In genomic region chr11:46390331-46391171, GRCh38 we compare ENCODE assay signal across 11 cellular contexts. TPM values are rescaled to one million over a fixed set of nuclear protein-coding genes. Genes with fewer than 3 reads are reported as not detected.
DNase-seq lines count a peak whose midpoint lies in the region; ATAC-seq and TF ChIP-seq lines count a peak whose summit lies in the region.
"Had no signal": no experiment of that assay in that cellular context is flagged by ENCODE, and none has a peak within 500 bp of the region (broad histone marks: within the 10 kb centered on the region; RNA-seq: fewer than 3 reads in every experiment).

No MANE protein-coding gene starts in this region.

- H3K4me1 ChIP-seq in Panc1 (ENCODE audit: control insufficient read depth, insufficient read depth, low read length) (peaks cover 17% of the 10 kb centered on the region), smooth muscle cell (ENCODE audit: low read depth) (peaks cover 19% of the 10 kb centered on the region), transverse colon (peaks cover 6 to 40% (median 40%) of the 10 kb centered on the region in 4 donors)

- no peak for DNase-seq in activated CD4-positive, alpha-beta T cell treated with anti-CD3 and anti-CD28 coated beads, Interleukin-2, amount 10 ng/mL, durations not matched to agents 7 days and 5 days
- no peak for DNase-seq in activated CD4-positive, alpha-beta T cell treated with anti-CD3 and anti-CD28 coated beads for 48 hours
- DNase-seq in Panc1 (ENCODE audit: low read depth, low spot score) (no peak), epithelial cell of proximal tubule (ENCODE audit: low read depth) (no peak), smooth muscle cell (lab: John Stamatoyannopoulos, UW; ENCODE audit: unreplicated experiment) (no peak), transverse colon (no peak), HPDE6-E6E7 (ENCODE audit: extremely low spot score) (no peak)

- CTCF ChIA-PET in activated CD4-positive, alpha-beta T cell treated with anti-CD3 and anti-CD28 coated beads, Interleukin-2, amount 10 ng/mL, durations not matched to agents 7 days and 5 days (lab: Charles Lee), result interaction anchor here (0.7 to 1.9 kb wide), 8 partner anchors 11 to 152 kb away, joined by 3 to 7 read pairs (median 3); no protein-coding TSS in a partner anchor
- CTCF ChIA-PET in Panc1 (lab: Charles Lee), result interaction anchor here (0.6 to 1.9 kb wide), 3 partner anchors 25 to 139 kb away, joined by 3 to 8 read pairs (median 5); no protein-coding TSS in a partner anchor

- no peak for TF ChIP-seq POLR2A in transverse colon (IDR thresholded peaks at IDR 0.05)

- H3K79me2 ChIP-seq in smooth muscle cell (ENCODE audit: low read depth), result no peaks in the 10 kb centered on the region

- intact Hi-C loops in Panc1 (cut with micrococcal nuclease; ENCODE audit: unreplicated experiment), result no loop called here
- intact Hi-C loops in transverse colon (cut with DNase I; ENCODE audit: low total_unique reads), result loop anchor here (10.0 kb wide), 1 partner anchor 144 kb away; no protein-coding TSS in a partner anchor

- H3K4me2 ChIP-seq in smooth muscle cell, result peak overlapping the region; percentile 91

- H3K4me1 Mint-ChIP-seq in activated CD4-positive, alpha-beta T cell treated with anti-CD3 and anti-CD28 coated beads, Interleukin-2, amount 10 ng/mL, durations not matched to agents 7 days and 5 days, result peaks cover 25% of the 10 kb centered on the region

- no peaks in the 10 kb centered on the region for H3K36me3 ChIP-seq in Panc1 (ENCODE audit: control insufficient read depth, insufficient read depth, low read length)
- H3K36me3 ChIP-seq in smooth muscle cell (ENCODE audit: low read depth), result no peaks in the 10 kb centered on the region
- H3K36me3 ChIP-seq in transverse colon, result no peaks in the 10 kb centered on the region
- H3K36me3 ChIP-seq: ascending aorta, right lobe of liver had no signal

- no peaks in the 10 kb centered on the region for H3F3A ChIP-seq in smooth muscle cell (ENCODE audit: low read depth)

- no TSS peak for BruUV-seq in Panc1 (replicated peaks; lab: Mats Ljungman, UMichigan)

- POLR2A ChIA-PET in activated CD4-positive, alpha-beta T cell treated with anti-CD3 and anti-CD28 coated beads, Interleukin-2, amount 10 ng/mL, durations not matched to agents 7 days and 5 days (lab: Charles Lee), result no interaction called here
- POLR2A ChIA-PET in Panc1 (lab: Charles Lee), result interaction anchor here (0.6 kb wide), 1 partner anchor 771 kb away, joined by 5 read pairs; no protein-coding TSS in a partner anchor

- WGBS in smooth muscle cell (ENCODE audit: low lambda C conversion rate), result 16% methylated on average over 33 of the region's 49 CpGs
- 5% methylated on average over 38 of the region's 49 CpGs; no CpG with 5 or more reads in 1 of the 2 donors for WGBS in transverse colon (ENCODE audit: low coverage in 1 of 2), 2 donors

- H3K4me3 Mint-ChIP-seq in activated CD4-positive, alpha-beta T cell treated with anti-CD3 and anti-CD28 coated beads, Interleukin-2, amount 10 ng/mL, durations not matched to agents 7 days and 5 days, result peak overlapping the region; percentile 43

- H3K27me3 ChIP-seq in Panc1 (ENCODE audit: control insufficient read depth, insufficient read depth, low read length), result peaks cover 3% of the 10 kb centered on the region; the same call in 1 of the 2 replicates
- peaks cover 34% of the 10 kb centered on the region for H3K27me3 ChIP-seq in smooth muscle cell (ENCODE audit: low read depth)
- H3K27me3 ChIP-seq in transverse colon, result peaks cover 68% of the 10 kb centered on the region

- H2AFZ ChIP-seq in smooth muscle cell (ENCODE audit: low read depth), result no peak overlapping the region

- ATAC-seq in Panc1 (no peak), GM21360 (IDR thresholded peaks at IDR 0.05; ENCODE audit: unreplicated experiment) (no peak)

- no peak for TF ChIP-seq EP300 in transverse colon (IDR thresholded peaks at IDR 0.05; ENCODE audit: low read depth)

- no peak overlapping the region for H3K9ac ChIP-seq in smooth muscle cell (ENCODE audit: low read depth)

- H3K27ac ChIP-seq in Panc1 (ENCODE audit: low read length) (no peak overlapping the region), smooth muscle cell (ENCODE audit: low read depth) (no peak overlapping the region), transverse colon (no peak overlapping the region)
- H3K27ac ChIP-seq: ascending aorta, right lobe of liver had no signal

- H3K27me3 Mint-ChIP-seq in activated CD4-positive, alpha-beta T cell treated with anti-CD3 and anti-CD28 coated beads, Interleukin-2, amount 10 ng/mL, durations not matched to agents 7 days and 5 days, result peaks cover 62% of the 10 kb centered on the region

- H4K20me1 ChIP-seq in smooth muscle cell (ENCODE audit: low read depth), result peaks cover 31% of the 10 kb centered on the region

- in situ Hi-C loops in Panc1 (cut with HindIII; ENCODE audit: low pct_unique_long_range_greater_than_20kb, low sequenced_read_pairs) (no loop called here), transverse colon (cut with MboI; ENCODE audit: low pct_ligation_motif_present in 1 of 4, low pct_unique_long_range_greater_than_20kb in 1 of 4, low sequenced_read_pairs in 3 of 4) (loop anchor here in 3 of 4 donors (10.0 to 25.0 kb wide), 2 partner anchors 144 to 147 kb away; no protein-coding TSS in a partner anchor)

- H3K9me3 ChIP-seq in Panc1 (ENCODE audit: control insufficient read depth, insufficient read depth, low read depth, low read length), result no peaks in the 10 kb centered on the region
- H3K9me3 ChIP-seq in smooth muscle cell (replicated peaks; ENCODE audit: low read depth), result no peaks in the 10 kb centered on the region
- H3K9me3 ChIP-seq in transverse colon, result no peaks in the 10 kb centered on the region
- H3K9me3 ChIP-seq: ascending aorta, right lobe of liver had no signal

- no peak overlapping the region for H3K27ac Mint-ChIP-seq in activated CD4-positive, alpha-beta T cell treated with anti-CD3 and anti-CD28 coated beads, Interleukin-2, amount 10 ng/mL, durations not matched to agents 7 days and 5 days
- H3K27ac Mint-ChIP-seq: CD14-positive monocyte had no signal

- peaks cover 2% of the 10 kb centered on the region for H3K36me3 Mint-ChIP-seq in activated CD4-positive, alpha-beta T cell treated with anti-CD3 and anti-CD28 coated beads, Interleukin-2, amount 10 ng/mL, durations not matched to agents 7 days and 5 days (ENCODE audit: low read depth)

- peak overlapping the region; percentile 49 to 70 for H3K4me3 ChIP-seq in Panc1 (ENCODE audit: low read depth in 2 of 2, low read length in 2 of 2)
- H3K4me3 ChIP-seq in epithelial cell of proximal tubule (ENCODE audit: low read depth, low read length), result peak overlapping the region; percentile 55
- peak overlapping the region; percentile 55 for H3K4me3 ChIP-seq in smooth muscle cell
- peak overlapping the region in 1 of 4 donors; percentile 52 for H3K4me3 ChIP-seq in transverse colon

- TF ChIP-seq CTCF in Panc1 (IDR thresholded peaks at IDR 0.05) (no peak), epithelial cell of proximal tubule (conservative IDR thresholded peaks at IDR 0.05; ENCODE audit: low read depth, low read length) (no peak), smooth muscle cell (IDR thresholded peaks at IDR 0.05; ENCODE audit: borderline replicate concordance, insufficient read depth, poor library complexity, severe bottlenecking) (no peak), transverse colon (IDR thresholded peaks at IDR 0.05) (no peak)

- no peaks in the 10 kb centered on the region for H3K9me3 Mint-ChIP-seq in activated CD4-positive, alpha-beta T cell treated with anti-CD3 and anti-CD28 coated beads, Interleukin-2, amount 10 ng/mL, durations not matched to agents 7 days and 5 days

RNA-seq across cellular contexts. Expression of gene CHRM4, which starts 1.0 kb away (rescaled TPM):
- under 1 TPM; 0.12 to 0.31 TPM for total RNA-seq in activated CD4-positive, alpha-beta T cell treated with anti-CD3 and anti-CD28 coated beads, Interleukin-2, amount 10 ng/mL, durations not matched to agents 7 days and 5 days
- total RNA-seq in Panc1 (2021; ENCODE audit: unreplicated experiment) (3.1 TPM), epithelial cell of proximal tubule (not detected in 2 replicates), smooth muscle cell (4.7 and 5.6 TPM in 2 replicates), transverse colon (1 to 10 TPM in 1 of 4 donors, under 1 TPM in 1, not detected in 2; 0.82 to 3.3 TPM)
- polyA plus RNA-seq in Panc1 (2012; ENCODE audit: insufficient read length), result 3.1 TPM
- polyA plus RNA-seq in smooth muscle cell, result 11.1 and 20.0 TPM in 2 replicates
- total RNA-seq: ascending aorta, right lobe of liver had no signal

RNA-seq across cellular contexts. Expression of gene MDK, which starts 9.1 kb away (rescaled TPM):
- 10 to 100 TPM in 1 of 2 experiments, 1 to 10 TPM in 1; 8.2 to 10.5 TPM for total RNA-seq in activated CD4-positive, alpha-beta T cell treated with anti-CD3 and anti-CD28 coated beads, Interleukin-2, amount 10 ng/mL, durations not matched to agents 7 days and 5 days
- 252 TPM for total RNA-seq in Panc1 (2021; ENCODE audit: unreplicated experiment)
- polyA plus RNA-seq in Panc1 (2012; ENCODE audit: insufficient read length), result 741 TPM
- total RNA-seq in epithelial cell of proximal tubule, result 345 and 604 TPM in 2 replicates
- 403 and 490 TPM in 2 replicates for total RNA-seq in smooth muscle cell
- polyA plus RNA-seq in smooth muscle cell, result 667 and 755 TPM in 2 replicates
- 100 to 1,000 TPM in 3 of 4 donors, 10 to 100 TPM in 1; 34.4 to 309 (median 180) TPM for total RNA-seq in transverse colon
- polyA plus RNA-seq: CD14-positive monocyte had no signal

RNA-seq across cellular contexts. Expression of gene DGKZ, which starts 43.3 kb away (rescaled TPM):
- total RNA-seq in activated CD4-positive, alpha-beta T cell treated with anti-CD3 and anti-CD28 coated beads, Interleukin-2, amount 10 ng/mL, durations not matched to agents 7 days and 5 days, result 100 to 1,000 TPM; 178 to 187 TPM
- 104 TPM for total RNA-seq in Panc1 (2021; ENCODE audit: unreplicated experiment)
- 172 TPM for polyA plus RNA-seq in Panc1 (2012; ENCODE audit: insufficient read length)
- total RNA-seq in epithelial cell of proximal tubule, result 41.1 and 82.2 TPM in 2 replicates
- 32.2 and 42.1 TPM in 2 replicates for total RNA-seq in smooth muscle cell
- 30.7 and 52.0 TPM in 2 replicates for polyA plus RNA-seq in smooth muscle cell
- 100 to 1,000 TPM in 1 of 4 donors, 10 to 100 TPM in 3; 56.4 to 105 (median 67.7) TPM for total RNA-seq in transverse colon
